7 cellular contexts compared by ENCODE assay signal in the genomic region with DNA sequence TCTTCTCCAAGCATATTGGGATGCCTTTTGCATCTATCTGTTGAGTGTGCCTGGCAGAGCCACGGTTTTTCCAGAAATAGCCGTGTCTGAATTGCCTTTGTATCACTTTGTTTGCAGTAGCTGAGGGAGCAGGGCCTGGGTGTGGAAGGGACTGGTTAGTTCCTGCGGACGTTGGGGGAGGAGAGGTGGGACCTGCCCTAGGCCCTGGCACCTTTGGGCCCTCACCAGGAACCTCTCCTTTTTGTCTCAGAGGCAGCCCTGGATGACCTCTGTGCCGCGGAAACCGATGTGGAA. TPM values are rescaled to one million over a fixed set of nuclear protein-coding genes. Genes with fewer than 3 reads are reported as not detected.
DNase-seq lines count a peak whose midpoint lies in the region; ATAC-seq, FAIRE-seq and TF ChIP-seq lines count a peak whose summit lies in the region.

No MANE protein-coding gene starts in this region.

- no peak overlapping the region for H2AFZ ChIP-seq in keratinocyte (ENCODE audit: control insufficient read depth, low read length)

- FAIRE-seq in keratinocyte (lab: Jason Lieb, UNC) = no peak

- H3K4me1 Mint-ChIP-seq in activated T-helper 17 cell treated with anti-CD3 and anti-CD28 coated beads, Interleukin-2, amount 50 U/mL, for 72 hours = peaks cover 32% of the 10 kb centered on the region
- H3K4me1 Mint-ChIP-seq in stimulated activated naive CD8-positive, alpha-beta T cell treated with anti-CD3 and anti-CD28 coated beads, Interleukin-15, amount 100 ng/mL, for 72 hours = peaks cover 56% of the 10 kb centered on the region

- H3K4me3 Mint-ChIP-seq in activated T-helper 17 cell treated with anti-CD3 and anti-CD28 coated beads, Interleukin-2, amount 50 U/mL, for 72 hours = peak overlapping the region; percentile 97
- peak overlapping the region; percentile 97 to 99 for H3K4me3 Mint-ChIP-seq in stimulated activated naive CD8-positive, alpha-beta T cell treated with anti-CD3 and anti-CD28 coated beads, Interleukin-15, amount 100 ng/mL, for 72 hours

- H3K9me1 ChIP-seq in keratinocyte (ENCODE audit: control insufficient read depth, extremely low read depth, insufficient read depth, low read length) = no peaks in the 10 kb centered on the region

- peaks cover 31% of the 10 kb centered on the region for H3K4me1 ChIP-seq in keratinocyte (ENCODE audit: control insufficient read depth, extremely low read depth, insufficient read depth, low read length)

- no peak for TF ChIP-seq CTCF in keratinocyte (optimal IDR thresholded peaks at IDR 0.05 in 1 of 3, IDR thresholded peaks at IDR 0.05 in 1 of 3, conservative IDR thresholded peaks at IDR 0.05 in 1 of 3; ENCODE audit: extremely low read depth in 1 of 3, insufficient read depth in 2 of 3, low read length in 3 of 3)

- H3K36me3 Mint-ChIP-seq in activated T-helper 17 cell treated with anti-CD3 and anti-CD28 coated beads, Interleukin-2, amount 50 U/mL, for 72 hours (ENCODE audit: low read depth) = peaks cover 62% of the 10 kb centered on the region

- H3K27ac ChIP-seq in KOPT-K1 (ENCODE audit: low read depth, low read length, poor library complexity, severe bottlenecking) = peak overlapping the region; percentile 88
- peak overlapping the region; percentile 98 for H3K27ac ChIP-seq in keratinocyte (ENCODE audit: control insufficient read depth, insufficient read depth, low read length)

- H3K79me2 ChIP-seq in keratinocyte (ENCODE audit: control insufficient read depth, insufficient read depth, low read length) = peaks cover 34% of the 10 kb centered on the region

- peak overlapping the region; percentile 27 for H3K4me2 ChIP-seq in keratinocyte (ENCODE audit: control insufficient read depth, extremely low read depth, insufficient read depth, low read depth, low read length)

- H3K27me3 Mint-ChIP-seq in activated T-helper 17 cell treated with anti-CD3 and anti-CD28 coated beads, Interleukin-2, amount 50 U/mL, for 72 hours = no peaks in the 10 kb centered on the region
- H3K27me3 Mint-ChIP-seq in stimulated activated naive CD8-positive, alpha-beta T cell treated with anti-CD3 and anti-CD28 coated beads, Interleukin-15, amount 100 ng/mL, for 72 hours = no peaks in the 10 kb centered on the region

- H3K27me3 ChIP-seq in keratinocyte (ENCODE audit: control insufficient read depth, extremely low read depth, insufficient read depth, low read length) = no peaks in the 10 kb centered on the region

- no peak for DNase-seq in keratinocyte (ENCODE audit: low read depth, low spot score)
- DNase-seq in stimulated activated naive CD8-positive, alpha-beta T cell treated with anti-CD3 and anti-CD28 coated beads, Interleukin-15, amount 100 ng/mL, for 72 hours = no peak
- no peak for DNase-seq in putamen (ENCODE audit: low spot score)
- no peak for DNase-seq in AG08396 (ENCODE audit: low spot score)
- DNase-seq in activated effector memory CD4-positive, alpha-beta T cell treated with anti-CD3 and anti-CD28 coated beads, Interleukin-2, amount 50 U/mL, for 16 hours = no peak

- H3K4me3 ChIP-seq in keratinocyte (ENCODE audit: control insufficient read depth in 2 of 3, extremely low read depth in 1 of 3, insufficient read depth in 2 of 3, low read depth in 1 of 3, low read length in 3 of 3) = no peak overlapping the region

- H3K36me3 ChIP-seq in KOPT-K1 (ENCODE audit: insufficient read depth, low read length) (peaks cover 55% of the 10 kb centered on the region), keratinocyte (ENCODE audit: control insufficient read depth in 2 of 2, extremely low read depth in 1 of 2, insufficient read depth in 2 of 2, low read length in 2 of 2) (peaks cover 15 to 40% of the 10 kb centered on the region in 2 experiments)

- ATAC-seq in activated T-helper 17 cell treated with anti-CD3 and anti-CD28 coated beads, Interleukin-2, amount 50 U/mL, for 72 hours (replicated peaks) = no peak
- ATAC-seq in stimulated activated naive CD8-positive, alpha-beta T cell treated with anti-CD3 and anti-CD28 coated beads, Interleukin-15, amount 100 ng/mL, for 72 hours = no peak

- peak overlapping the region; percentile 93 for H3K9ac ChIP-seq in keratinocyte (ENCODE audit: control insufficient read depth, extremely low read depth, insufficient read depth, low read length)

- H3K9me3 ChIP-seq in KOPT-K1 (ENCODE audit: insufficient read depth, low read length, poor library complexity, severe bottlenecking) = no peaks in the 10 kb centered on the region
- H3K9me3 ChIP-seq in keratinocyte (ENCODE audit: control insufficient read depth, low read depth, low read length) = no peaks in the 10 kb centered on the region

- dilution Hi-C loops in keratinocyte (cut with MboI; ENCODE audit: extremely low pct_ligation_motif_present, low sequenced_read_pairs) = no loop called here

- peak overlapping the region; percentile 96 for H3K27ac Mint-ChIP-seq in activated T-helper 17 cell treated with anti-CD3 and anti-CD28 coated beads, Interleukin-2, amount 50 U/mL, for 72 hours
- peak overlapping the region; percentile 90 to 94 for H3K27ac Mint-ChIP-seq in stimulated activated naive CD8-positive, alpha-beta T cell treated with anti-CD3 and anti-CD28 coated beads, Interleukin-15, amount 100 ng/mL, for 72 hours

- no peaks in the 10 kb centered on the region for H4K20me1 ChIP-seq in keratinocyte (ENCODE audit: control insufficient read depth, extremely low read depth, insufficient read depth, low read length)

- H3K9me3 Mint-ChIP-seq in activated T-helper 17 cell treated with anti-CD3 and anti-CD28 coated beads, Interleukin-2, amount 50 U/mL, for 72 hours = no peaks in the 10 kb centered on the region
- no peaks in the 10 kb centered on the region for H3K9me3 Mint-ChIP-seq in stimulated activated naive CD8-positive, alpha-beta T cell treated with anti-CD3 and anti-CD28 coated beads, Interleukin-15, amount 100 ng/mL, for 72 hours

RNA-seq across cellular contexts. Expression of a gene that starts 18.6 kb away (rescaled TPM):
- 10 to 100 TPM; 10.5 to 14.9 TPM for total RNA-seq in activated T-helper 17 cell treated with anti-CD3 and anti-CD28 coated beads, Interleukin-2, amount 50 U/mL, for 72 hours
- polyA plus RNA-seq in keratinocyte = 8.6 to 9.7 TPM (median 9.1 TPM) in 3 replicates
- polyA plus RNA-seq in keratinocyte (2011; ENCODE audit: low read depth) = 2.1 TPM
- 7.6 and 9.1 TPM in 2 replicates for polyA plus RNA-seq in keratinocyte (2011; cell fraction: cytosol; rRNA removed)
- 13.1 and 13.9 TPM in 2 replicates for polyA plus RNA-seq in keratinocyte (2011; cell fraction: nucleus; rRNA removed)
- polyA plus RNA-seq in keratinocyte (2012; ENCODE audit: low replicate concordance) = 5.1 and 8.2 TPM in 2 replicates
- polyA minus RNA-seq in keratinocyte = 10.4 to 15.1 TPM (median 15.0 TPM) in 3 replicates
- polyA minus RNA-seq in keratinocyte (2011; cell fraction: cytosol; rRNA and poly(A)+ RNA removed) = 7.1 TPM
- polyA minus RNA-seq in keratinocyte (2011; cell fraction: nucleus; rRNA and poly(A)+ RNA removed) = 6.3 and 11.2 TPM in 2 replicates

RNA-seq across cellular contexts. Expression of a gene that starts 25.1 kb away (rescaled TPM):
- 100 to 1,000 TPM; 181 to 328 TPM for total RNA-seq in activated T-helper 17 cell treated with anti-CD3 and anti-CD28 coated beads, Interleukin-2, amount 50 U/mL, for 72 hours
- 190 to 418 TPM (median 306 TPM) in 3 replicates for polyA plus RNA-seq in keratinocyte
- polyA plus RNA-seq in keratinocyte (2011; ENCODE audit: low read depth) = 59.2 TPM
- 291 and 312 TPM in 2 replicates for polyA plus RNA-seq in keratinocyte (2011; cell fraction: cytosol; rRNA removed)
- 60.6 and 110 TPM in 2 replicates for polyA plus RNA-seq in keratinocyte (2011; cell fraction: nucleus; rRNA removed)
- polyA plus RNA-seq in keratinocyte (2012; ENCODE audit: low replicate concordance) = 311 and 566 TPM in 2 replicates
- polyA minus RNA-seq in keratinocyte = 2.3 to 21.0 TPM (median 11.6 TPM) in 3 replicates
- polyA minus RNA-seq in keratinocyte (2011; cell fraction: cytosol; rRNA and poly(A)+ RNA removed) = 84.6 TPM
- 6.3 and 9.9 TPM in 2 replicates for polyA minus RNA-seq in keratinocyte (2011; cell fraction: nucleus; rRNA and poly(A)+ RNA removed)

RNA-seq across cellular contexts. Expression of a gene that starts 25.3 kb away (rescaled TPM):
- 10 to 100 TPM; 15.5 to 28.4 TPM for total RNA-seq in activated T-helper 17 cell treated with anti-CD3 and anti-CD28 coated beads, Interleukin-2, amount 50 U/mL, for 72 hours
- 27.9 to 28.8 TPM (median 28.4 TPM) in 3 replicates for polyA plus RNA-seq in keratinocyte
- 13.6 TPM for polyA plus RNA-seq in keratinocyte (2011; ENCODE audit: low read depth)
- polyA plus RNA-seq in keratinocyte (2011; cell fraction: cytosol; rRNA removed) = 18.9 and 21.4 TPM in 2 replicates
- polyA plus RNA-seq in keratinocyte (2011; cell fraction: nucleus; rRNA removed) = 20.3 and 22.1 TPM in 2 replicates
- polyA plus RNA-seq in keratinocyte (2012; ENCODE audit: low replicate concordance) = 14.3 and 21.5 TPM in 2 replicates
- polyA minus RNA-seq in keratinocyte = 14.3 to 24.7 TPM (median 19.8 TPM) in 3 replicates
- polyA minus RNA-seq in keratinocyte (2011; cell fraction: cytosol; rRNA and poly(A)+ RNA removed) = 15.3 TPM
- polyA minus RNA-seq in keratinocyte (2011; cell fraction: nucleus; rRNA and poly(A)+ RNA removed) = 5.0 and 8.2 TPM in 2 replicates

RNA-seq across cellular contexts. Expression of a gene that starts 35.3 kb away (rescaled TPM):
- 1 to 10 TPM; 3.5 to 3.8 TPM for total RNA-seq in activated T-helper 17 cell treated with anti-CD3 and anti-CD28 coated beads, Interleukin-2, amount 50 U/mL, for 72 hours
- polyA plus RNA-seq in keratinocyte = 67.5 to 124 TPM (median 83.0 TPM) in 3 replicates
- polyA plus RNA-seq in keratinocyte (2011; ENCODE audit: low read depth) = 78.3 TPM
- 15.3 and 27.8 TPM in 2 replicates for polyA plus RNA-seq in keratinocyte (2011; cell fraction: cytosol; rRNA removed)
- 412 and 505 TPM in 2 replicates for polyA plus RNA-seq in keratinocyte (2011; cell fraction: nucleus; rRNA removed)
- polyA plus RNA-seq in keratinocyte (2012; ENCODE audit: low replicate concordance) = 67.7 and 78.5 TPM in 2 replicates
- polyA minus RNA-seq in keratinocyte = 149 to 232 TPM (median 170 TPM) in 3 replicates
- polyA minus RNA-seq in keratinocyte (2011; cell fraction: cytosol; rRNA and poly(A)+ RNA removed) = 90.0 TPM
- 318 and 338 TPM in 2 replicates for polyA minus RNA-seq in keratinocyte (2011; cell fraction: nucleus; rRNA and poly(A)+ RNA removed)

RNA-seq across cellular contexts. Expression of a gene that starts 38.8 kb away (rescaled TPM):
- total RNA-seq in activated T-helper 17 cell treated with anti-CD3 and anti-CD28 coated beads, Interleukin-2, amount 50 U/mL, for 72 hours = 100 to 1,000 TPM; 112 to 113 TPM
- 94.4 to 159 TPM (median 95.5 TPM) in 3 replicates for polyA plus RNA-seq in keratinocyte
- polyA plus RNA-seq in keratinocyte (2011; ENCODE audit: low read depth) = 15.8 TPM
- 123 and 181 TPM in 2 replicates for polyA plus RNA-seq in keratinocyte (2011; cell fraction: cytosol; rRNA removed)
- 73.3 and 94.4 TPM in 2 replicates for polyA plus RNA-seq in keratinocyte (2011; cell fraction: nucleus; rRNA removed)
- polyA plus RNA-seq in keratinocyte (2012; ENCODE audit: low replicate concordance) = 62.3 and 188 TPM in 2 replicates
- 120 to 289 TPM (median 147 TPM) in 3 replicates for polyA minus RNA-seq in keratinocyte
- polyA minus RNA-seq in keratinocyte (2011; cell fraction: cytosol; rRNA and poly(A)+ RNA removed) = 189 TPM
- 35.5 and 38.2 TPM in 2 replicates for polyA minus RNA-seq in keratinocyte (2011; cell fraction: nucleus; rRNA and poly(A)+ RNA removed)
